In genomic region chr7:140084972-140085371, GRCh38 we compare ENCODE assay signal across 8 cellular contexts. TPM values are rescaled to one million over a fixed set of nuclear protein-coding genes. Genes with fewer than 3 reads are reported as not detected.
DNase-seq lines count a peak whose midpoint lies in the region; ATAC-seq and TF ChIP-seq lines count a peak whose summit lies in the region.

No MANE protein-coding gene starts in this region.

- no peaks in the 10 kb centered on the region for H3K4me1 ChIP-seq in psoas muscle

- no peak overlapping the region for H3K4me3 ChIP-seq in psoas muscle

- no peaks in the 10 kb centered on the region for H3K27me3 ChIP-seq in psoas muscle (ENCODE audit: insufficient read depth in 3 of 3, low read length in 2 of 3)

- 69 to 76% (median 71%) methylated on average over 8 of the region's 8 CpGs for WGBS in psoas muscle, 3 donors

- H3K36me3 Mint-ChIP-seq in activated naive CD4-positive, alpha-beta T cell treated with anti-CD3 and anti-CD28 coated beads, Interleukin-2, amount 50 U/mL, for 24 hours = no peaks in the 10 kb centered on the region

- CTCF ChIA-PET in GM10248 (lab: Yijun Ruan, JAX) = interaction anchor here (1.0 kb wide), 1 partner anchor 17 kb away, joined by 3 read pairs; no protein-coding TSS in a partner anchor

- ATAC-seq in GM19463 (IDR thresholded peaks at IDR 0.05; ENCODE audit: unreplicated experiment) (peak; percentile 98), HG03378 (IDR thresholded peaks at IDR 0.05; ENCODE audit: unreplicated experiment) (peak; percentile 92), psoas muscle (no peak), left lobe of liver (no peak)

- POLR2A ChIA-PET in GM10248 (lab: Yijun Ruan, JAX) = no interaction called here

- DNase-seq in GM10248 (ENCODE audit: extremely low spot score) (peak; percentile 67), RPMI8226 (no peak), NCI-H2029 treated with DMSO at 0.1 percent for 48 hours (lab: John Stamatoyannopoulos, UW) (no peak), psoas muscle (no peak), left lobe of liver (ENCODE audit: low spot score) (no peak)

- H3K36me3 ChIP-seq in psoas muscle (ENCODE audit: insufficient read depth in 1 of 2, low read depth in 1 of 2) = peaks cover 0 to 35% of the 10 kb centered on the region in 2 donors

- H3K9me3 ChIP-seq in psoas muscle = no peaks in the 10 kb centered on the region

- H3K4me1 Mint-ChIP-seq in activated naive CD4-positive, alpha-beta T cell treated with anti-CD3 and anti-CD28 coated beads, Interleukin-2, amount 50 U/mL, for 24 hours = peaks cover 41% of the 10 kb centered on the region

- no peaks in the 10 kb centered on the region for H3K27me3 Mint-ChIP-seq in activated naive CD4-positive, alpha-beta T cell treated with anti-CD3 and anti-CD28 coated beads, Interleukin-2, amount 50 U/mL, for 24 hours

- TF ChIP-seq CTCF in GM10248 (IDR thresholded peaks at IDR 0.05; ENCODE audit: control extremely low read depth, extremely low read depth, low read depth, missing control alignments) (no peak), psoas muscle (IDR thresholded peaks at IDR 0.05) (no peak)

- H3K9me3 Mint-ChIP-seq in activated naive CD4-positive, alpha-beta T cell treated with anti-CD3 and anti-CD28 coated beads, Interleukin-2, amount 50 U/mL, for 24 hours = no peaks in the 10 kb centered on the region

- intact Hi-C loops in psoas muscle (cut with DNase I) = no loop called here

- H3K4me3 Mint-ChIP-seq in activated naive CD4-positive, alpha-beta T cell treated with anti-CD3 and anti-CD28 coated beads, Interleukin-2, amount 50 U/mL, for 24 hours = peak overlapping the region; percentile 27

- no peak overlapping the region for H3K27ac ChIP-seq in psoas muscle

- H3K27ac Mint-ChIP-seq in activated naive CD4-positive, alpha-beta T cell treated with anti-CD3 and anti-CD28 coated beads, Interleukin-2, amount 50 U/mL, for 24 hours = peak overlapping the region; percentile 66

RNA-seq across cellular contexts. Expression of gene PARP12, which starts 22.2 kb away (rescaled TPM):
- total RNA-seq in psoas muscle (1 to 10 TPM; 4.3 to 5.5 (median 5.0) TPM), left lobe of liver (17.8 TPM)
- polyA plus RNA-seq in psoas muscle = 1 to 10 TPM; 4.6 to 6.9 (median 5.2) TPM

Comparison
In these comparisons a context has a peak if more than half of its experiments do, and no peak if none do; other contexts are left out.
1. ATAC-seq: peak in GM19463 (single experiment) and HG03378 (single experiment); none in psoas muscle (0 of 4) and left lobe of liver (single experiment).